Comparison of ENCODE assay signal across 1 cellular context in the genomic region with DNA sequence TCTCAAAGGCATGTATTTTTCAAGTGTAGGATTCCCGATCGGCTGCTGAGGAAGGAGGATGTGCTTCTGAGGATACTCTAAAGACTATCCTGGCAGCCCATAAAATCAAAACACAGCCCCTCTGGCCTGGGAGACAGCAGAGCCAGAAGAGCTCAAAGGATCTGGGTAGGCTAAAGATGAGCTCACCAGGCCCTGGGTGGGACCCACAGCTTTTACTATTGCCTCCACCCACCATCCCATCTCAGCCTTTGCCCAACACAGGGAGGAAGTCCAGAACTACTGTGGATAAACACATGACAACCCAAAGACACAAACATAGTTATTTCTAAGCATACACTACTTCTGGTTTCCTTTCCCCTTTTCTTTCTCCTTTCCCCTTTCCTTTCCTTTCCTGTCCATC.
TF ChIP-seq lines count a peak whose summit lies in the region.

No MANE protein-coding gene starts in this region.

TF ChIP-seq in IMR-90, 13 proteins besides CTCF, POLR2A, EP300 and RAD21 (continued from another document):
- TF ChIP-seq, protein P1, sequence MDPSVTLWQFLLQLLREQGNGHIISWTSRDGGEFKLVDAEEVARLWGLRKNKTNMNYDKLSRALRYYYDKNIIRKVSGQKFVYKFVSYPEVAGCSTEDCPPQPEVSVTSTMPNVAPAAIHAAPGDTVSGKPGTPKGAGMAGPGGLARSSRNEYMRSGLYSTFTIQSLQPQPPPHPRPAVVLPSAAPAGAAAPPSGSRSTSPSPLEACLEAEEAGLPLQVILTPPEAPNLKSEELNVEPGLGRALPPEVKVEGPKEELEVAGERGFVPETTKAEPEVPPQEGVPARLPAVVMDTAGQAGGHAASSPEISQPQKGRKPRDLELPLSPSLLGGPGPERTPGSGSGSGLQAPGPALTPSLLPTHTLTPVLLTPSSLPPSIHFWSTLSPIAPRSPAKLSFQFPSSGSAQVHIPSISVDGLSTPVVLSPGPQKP (IDR thresholded peaks at IDR 0.05; ENCODE audit: borderline replicate concordance, low read depth, low read length), result no peak
TF ChIP-seq in IMR-90: peak in this region for 0.
